ENCODE assay signal across 1 cellular context in the genomic region with DNA sequence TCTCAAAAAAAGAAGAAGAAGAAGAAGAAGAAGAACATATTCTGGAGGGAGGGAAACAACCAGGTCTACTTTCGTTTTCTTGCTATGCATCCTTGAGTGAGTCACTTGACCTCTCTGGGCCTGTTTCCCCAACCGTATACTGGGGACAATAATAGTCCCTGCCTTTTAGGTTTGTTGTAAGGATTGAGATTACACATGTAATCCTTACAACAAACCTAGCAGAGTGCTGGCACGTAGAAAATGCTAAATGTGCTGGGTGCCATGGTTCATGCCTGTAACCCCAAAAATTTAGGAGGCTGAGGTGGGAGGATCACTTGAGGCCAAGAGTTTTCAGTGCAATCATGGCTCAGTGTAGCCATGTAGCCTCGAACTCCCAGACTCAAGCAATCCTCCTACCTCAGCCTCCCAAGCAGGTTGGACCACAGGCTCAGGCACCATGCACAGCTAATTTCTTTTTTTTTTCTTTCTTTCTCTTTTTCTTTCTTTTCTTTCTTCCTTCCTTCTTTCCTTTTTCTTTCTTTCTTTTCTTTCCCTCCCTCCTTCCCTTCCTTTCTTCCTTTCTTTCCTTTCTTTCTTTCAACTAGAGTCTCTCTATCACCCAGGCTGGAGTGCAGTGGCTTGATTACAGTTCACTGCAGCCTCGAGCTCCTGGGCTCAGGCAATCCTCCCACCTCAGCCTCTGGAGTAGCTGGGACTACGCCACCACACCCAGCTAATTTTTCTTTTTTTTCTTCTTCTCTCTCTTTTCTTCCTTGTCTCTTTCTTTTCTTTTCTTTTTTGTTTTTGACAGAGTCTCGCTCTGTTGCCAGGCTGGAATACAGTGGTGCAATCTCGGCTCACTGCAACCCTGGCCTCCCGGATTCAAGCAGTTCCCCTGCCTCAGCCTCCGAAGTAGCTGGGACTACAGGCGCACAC.
TF ChIP-seq lines count a peak whose summit lies in the region.

No MANE protein-coding gene starts in this region.

TF ChIP-seq in HCT116, 20 proteins besides CTCF, POLR2A, EP300 and RAD21:
- TF ChIP-seq CEBPB (IDR thresholded peaks at IDR 0.05; ENCODE audit: low read depth) (no peak), ZFX (IDR thresholded peaks at IDR 0.05) (no peak), EZH2phosphoT487 (IDR thresholded peaks at IDR 0.05; ENCODE audit: borderline replicate concordance) (no peak), POLR2AphosphoS5 (IDR thresholded peaks at IDR 0.05; ENCODE audit: low read depth, low read length) (no peak), SP1 (IDR thresholded peaks at IDR 0.05; ENCODE audit: low read depth) (no peak), JUND (IDR thresholded peaks at IDR 0.05) (no peak), ELF1 (IDR thresholded peaks at IDR 0.05; ENCODE audit: borderline replicate concordance, low read depth) (no peak)
- TF ChIP-seq, protein P1, sequence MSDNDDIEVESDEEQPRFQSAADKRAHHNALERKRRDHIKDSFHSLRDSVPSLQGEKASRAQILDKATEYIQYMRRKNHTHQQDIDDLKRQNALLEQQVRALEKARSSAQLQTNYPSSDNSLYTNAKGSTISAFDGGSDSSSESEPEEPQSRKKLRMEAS (IDR thresholded peaks at IDR 0.05): no peak
